In genomic region chr2:43154685-43155084, GRCh38 we compare ENCODE assay signal across 20 cellular contexts.
DNase-seq lines count a peak whose midpoint lies in the region; ATAC-seq, FAIRE-seq and TF ChIP-seq lines count a peak whose summit lies in the region.
"Had no signal": no experiment of that assay in that cellular context is flagged by ENCODE, and none has a peak within 500 bp of the region (broad histone marks: within the 10 kb centered on the region; RNA-seq: fewer than 3 reads in every experiment).

No MANE protein-coding gene starts in this region.

- CTCF ChIA-PET in activated CD4-positive, alpha-beta T cell treated with anti-CD3 and anti-CD28 coated beads for 36 hours (lab: Charles Lee) = interaction anchor here (1.0 kb wide), 2 partner anchors 61 to 64 kb away, joined by 3 read pairs; no protein-coding TSS in a partner anchor

- H4K20me1 ChIP-seq in DND-41 (ENCODE audit: insufficient read depth, low read length) = no peaks in the 10 kb centered on the region

- no peak overlapping the region for H3K4me3 Mint-ChIP-seq in T-helper 2 cell treated with Interferon-gamma antibody and Interleukin-4, amounts not matched to agents 5 μg/mL and 100 μg/mL, for 36 hours
- H3K4me3 Mint-ChIP-seq in activated T-helper 2 cell treated with anti-CD3 and anti-CD28 coated beads, Interferon-gamma antibody, Interleukin-2, Interleukin-4, amounts not matched to agents 10 μg/mL and 5 μg/mL and 100 μg/mL, durations not matched to agents 14 hours and 24 hours and 36 hours (ENCODE audit: low read depth) = no peak overlapping the region
- no peak overlapping the region for H3K4me3 Mint-ChIP-seq in activated CD4-positive, alpha-beta T cell treated with anti-CD3 and anti-CD28 coated beads for 36 hours
- H3K4me3 Mint-ChIP-seq: activated naive CD4-positive, alpha-beta T cell treated with anti-CD3 and anti-CD28 coated beads, Interleukin-2, amount 50 U/mL, for 24 hours; activated T-cell treated with anti-CD3 and anti-CD28 coated beads, Interleukin-2, amount 50 U/mL, for 72 hours; CD14-positive monocyte had no signal

- H3K9ac ChIP-seq in DND-41 (ENCODE audit: low read depth, low read length) = no peak overlapping the region
- H3K9ac ChIP-seq: GM23248 had no signal

- peaks cover 44% of the 10 kb centered on the region for H3K4me1 Mint-ChIP-seq in T-helper 2 cell treated with Interferon-gamma antibody and Interleukin-4, amounts not matched to agents 5 μg/mL and 100 μg/mL, for 36 hours (ENCODE audit: low read depth)
- peaks cover 43% of the 10 kb centered on the region for H3K4me1 Mint-ChIP-seq in activated T-helper 2 cell treated with anti-CD3 and anti-CD28 coated beads, Interferon-gamma antibody, Interleukin-2, Interleukin-4, amounts not matched to agents 10 μg/mL and 5 μg/mL and 100 μg/mL, durations not matched to agents 14 hours and 24 hours and 36 hours (ENCODE audit: low read depth)
- peaks cover 59% of the 10 kb centered on the region for H3K4me1 Mint-ChIP-seq in activated CD4-positive, alpha-beta T cell treated with anti-CD3 and anti-CD28 coated beads for 36 hours

- no peaks in the 10 kb centered on the region for H3K36me3 ChIP-seq in DND-41 (ENCODE audit: insufficient read depth, low read length)
- no peaks in the 10 kb centered on the region for H3K36me3 ChIP-seq in small intestine (ENCODE audit: control insufficient read depth in 2 of 2, insufficient read depth in 2 of 2, low read length in 2 of 2)
- H3K36me3 ChIP-seq: thoracic aorta had no signal

- H3K9me3 ChIP-seq in DND-41 (ENCODE audit: insufficient read depth, low read length, severe bottlenecking) (no peaks in the 10 kb centered on the region), small intestine (ENCODE audit: control insufficient read depth, low read depth) (no peaks in the 10 kb centered on the region)
- H3K9me3 ChIP-seq: thoracic aorta had no signal

- H3K9me3 Mint-ChIP-seq in T-helper 2 cell treated with Interferon-gamma antibody and Interleukin-4, amounts not matched to agents 5 μg/mL and 100 μg/mL, for 36 hours = no peaks in the 10 kb centered on the region
- no peaks in the 10 kb centered on the region for H3K9me3 Mint-ChIP-seq in activated T-helper 2 cell treated with anti-CD3 and anti-CD28 coated beads, Interferon-gamma antibody, Interleukin-2, Interleukin-4, amounts not matched to agents 10 μg/mL and 5 μg/mL and 100 μg/mL, durations not matched to agents 14 hours and 24 hours and 36 hours
- H3K9me3 Mint-ChIP-seq in activated CD4-positive, alpha-beta T cell treated with anti-CD3 and anti-CD28 coated beads for 36 hours (ENCODE audit: low read depth) = no peaks in the 10 kb centered on the region
- H3K9me3 Mint-ChIP-seq: activated naive CD4-positive, alpha-beta T cell treated with anti-CD3 and anti-CD28 coated beads, Interleukin-2, amount 50 U/mL, for 24 hours; activated T-cell treated with anti-CD3 and anti-CD28 coated beads, Interleukin-2, amount 50 U/mL, for 72 hours had no signal

- no peaks in the 10 kb centered on the region for H3K79me2 ChIP-seq in DND-41 (ENCODE audit: insufficient read depth, low read length)

- peaks cover 38% of the 10 kb centered on the region for H3K4me1 ChIP-seq in DND-41 (ENCODE audit: insufficient read depth, low read length)
- peaks cover 8 to 10% of the 10 kb centered on the region in 2 donors for H3K4me1 ChIP-seq in small intestine (ENCODE audit: control insufficient read depth in 2 of 2, insufficient read depth in 1 of 2, low read depth in 1 of 2, low read length in 1 of 2)

- H3K27me3 Mint-ChIP-seq in T-helper 2 cell treated with Interferon-gamma antibody and Interleukin-4, amounts not matched to agents 5 μg/mL and 100 μg/mL, for 36 hours (ENCODE audit: low read depth) = no peaks in the 10 kb centered on the region
- no peaks in the 10 kb centered on the region for H3K27me3 Mint-ChIP-seq in activated T-helper 2 cell treated with anti-CD3 and anti-CD28 coated beads, Interferon-gamma antibody, Interleukin-2, Interleukin-4, amounts not matched to agents 10 μg/mL and 5 μg/mL and 100 μg/mL, durations not matched to agents 14 hours and 24 hours and 36 hours (ENCODE audit: low read depth)
- no peaks in the 10 kb centered on the region for H3K27me3 Mint-ChIP-seq in activated CD4-positive, alpha-beta T cell treated with anti-CD3 and anti-CD28 coated beads for 36 hours
- H3K27me3 Mint-ChIP-seq: activated naive CD4-positive, alpha-beta T cell treated with anti-CD3 and anti-CD28 coated beads, Interleukin-2, amount 50 U/mL, for 24 hours had no signal

- H2AFZ ChIP-seq in DND-41 (ENCODE audit: low read depth, low read length) = no peak overlapping the region
- H2AFZ ChIP-seq: GM23248 had no signal

- no peak for DNase-seq in T-helper 2 cell treated with Interferon-gamma antibody and Interleukin-4, amounts not matched to agents 5 μg/mL and 100 μg/mL, for 36 hours (ENCODE audit: low spot score)
- DNase-seq in T-helper 2 cell (no peak), DND-41 (no peak), small intestine (peak; percentile 61), NK-92 (lab: John Stamatoyannopoulos, UW; ENCODE audit: unreplicated experiment) (no peak)
- DNase-seq in activated T-helper 2 cell treated with anti-CD3 and anti-CD28 coated beads, Interferon-gamma antibody, Interleukin-2, Interleukin-4, amounts not matched to agents 10 μg/mL and 5 μg/mL and 100 μg/mL, durations not matched to agents 14 hours and 24 hours and 36 hours (ENCODE audit: low spot score) = no peak
- DNase-seq in activated CD4-positive, alpha-beta T cell treated with anti-CD3 and anti-CD28 coated beads for 36 hours = no peak
- DNase-seq: activated CD4-positive, alpha-beta T cell treated with anti-CD3 and anti-CD28 coated beads for 48 hours; activated T-cell treated with anti-CD3 and anti-CD28 coated beads, Interleukin-2, amount 50 U/mL, for 72 hours; GM23248; NCI-H1436; SHP77 treated with DMSO at 0.1 percent for 48 hours; stimulated activated CD4-positive, alpha-beta T cell treated with anti-CD3 and anti-CD28 coated beads, Interleukin-1b, Interleukin-23, amount 100 ng/mL, for 48 hours had no signal

- POLR2A ChIA-PET in activated CD4-positive, alpha-beta T cell treated with anti-CD3 and anti-CD28 coated beads for 36 hours (lab: Charles Lee) = no interaction called here

- peak overlapping the region; percentile 62 for H3K27ac Mint-ChIP-seq in T-helper 2 cell treated with Interferon-gamma antibody and Interleukin-4, amounts not matched to agents 5 μg/mL and 100 μg/mL, for 36 hours
- H3K27ac Mint-ChIP-seq in activated T-helper 2 cell treated with anti-CD3 and anti-CD28 coated beads, Interferon-gamma antibody, Interleukin-2, Interleukin-4, amounts not matched to agents 10 μg/mL and 5 μg/mL and 100 μg/mL, durations not matched to agents 14 hours and 24 hours and 36 hours = peak overlapping the region; percentile 65
- H3K27ac Mint-ChIP-seq in activated CD4-positive, alpha-beta T cell treated with anti-CD3 and anti-CD28 coated beads for 36 hours = no peak overlapping the region
- H3K27ac Mint-ChIP-seq: activated T-cell treated with anti-CD3 and anti-CD28 coated beads, Interleukin-2, amount 50 U/mL, for 72 hours had no signal

- no peak for FAIRE-seq in small intestine (lab: Jason Lieb, UNC)
- FAIRE-seq: astrocyte, GM12892 had no signal

- WGBS in small intestine, 3 donors = 53 to 76% (median 65%) methylated on average over 5 of the region's 5 CpGs

- no peak for TF ChIP-seq CTCF in DND-41 (IDR thresholded peaks at IDR 0.05; ENCODE audit: borderline replicate concordance, extremely low read depth, low read length, poor library complexity, severe bottlenecking)

- H3K27ac ChIP-seq in DND-41 (ENCODE audit: low read length) (0 out of 2 replicates have a peak overlapping the region, but pooled peaks have one; percentile 6), small intestine (ENCODE audit: low read depth in 1 of 2, low read length in 1 of 2) (no peak overlapping the region)
- H3K27ac ChIP-seq: epithelial cell of prostate, GM23248 had no signal

- no peaks in the 10 kb centered on the region for H3K27me3 ChIP-seq in DND-41 (ENCODE audit: insufficient read depth, low read length, poor library complexity)
- no peaks in the 10 kb centered on the region for H3K27me3 ChIP-seq in small intestine (ENCODE audit: control insufficient read depth in 2 of 2, insufficient read depth in 2 of 2, low read length in 2 of 2)

- intact Hi-C loops in activated T-helper 2 cell treated with anti-CD3 and anti-CD28 coated beads, Interferon-gamma antibody, Interleukin-2, Interleukin-4, amounts not matched to agents 10 μg/mL and 5 μg/mL and 100 μg/mL, durations not matched to agents 14 hours and 24 hours and 36 hours (cut with micrococcal nuclease) = no loop called here
- intact Hi-C loops in activated CD4-positive, alpha-beta T cell treated with anti-CD3 and anti-CD28 coated beads for 36 hours (cut with DNase I, micrococcal nuclease) = loop anchor here in 1 of 2 experiments (5.0 kb wide), 1 partner anchor 1312 kb away; no protein-coding TSS in a partner anchor

- no peaks in the 10 kb centered on the region for H3K36me3 Mint-ChIP-seq in T-helper 2 cell treated with Interferon-gamma antibody and Interleukin-4, amounts not matched to agents 5 μg/mL and 100 μg/mL, for 36 hours (ENCODE audit: low read depth)
- no peaks in the 10 kb centered on the region for H3K36me3 Mint-ChIP-seq in activated T-helper 2 cell treated with anti-CD3 and anti-CD28 coated beads, Interferon-gamma antibody, Interleukin-2, Interleukin-4, amounts not matched to agents 10 μg/mL and 5 μg/mL and 100 μg/mL, durations not matched to agents 14 hours and 24 hours and 36 hours (ENCODE audit: low read depth)
- H3K36me3 Mint-ChIP-seq in activated CD4-positive, alpha-beta T cell treated with anti-CD3 and anti-CD28 coated beads for 36 hours (ENCODE audit: low read depth) = peaks cover under 1% of the 10 kb centered on the region
- H3K36me3 Mint-ChIP-seq: activated naive CD4-positive, alpha-beta T cell treated with anti-CD3 and anti-CD28 coated beads, Interleukin-2, amount 50 U/mL, for 24 hours had no signal

- ATAC-seq in DND-41 (ENCODE audit: insufficient read depth, low read depth) (no peak), GM19324 (IDR thresholded peaks at IDR 0.05; ENCODE audit: low FRiP score, unreplicated experiment) (no peak)
- no peak for ATAC-seq in activated CD4-positive, alpha-beta T cell treated with anti-CD3 and anti-CD28 coated beads for 36 hours
- ATAC-seq: activated T-cell treated with anti-CD3 and anti-CD28 coated beads, Interleukin-2, amount 50 U/mL, for 72 hours had no signal

- H3K4me2 ChIP-seq in DND-41 (ENCODE audit: insufficient read depth, low read length) = no peak overlapping the region

- H3K4me3 ChIP-seq in DND-41 (ENCODE audit: low read depth in 1 of 2, low read length in 2 of 2) = no peak overlapping the region
- H3K4me3 ChIP-seq in small intestine (ENCODE audit: low read depth in 1 of 2, low read length in 2 of 2) = no peak overlapping the region
- H3K4me3 ChIP-seq: GM23248, thoracic aorta had no signal
